ENCODE assay signal across 1 cellular context in the genomic region with DNA sequence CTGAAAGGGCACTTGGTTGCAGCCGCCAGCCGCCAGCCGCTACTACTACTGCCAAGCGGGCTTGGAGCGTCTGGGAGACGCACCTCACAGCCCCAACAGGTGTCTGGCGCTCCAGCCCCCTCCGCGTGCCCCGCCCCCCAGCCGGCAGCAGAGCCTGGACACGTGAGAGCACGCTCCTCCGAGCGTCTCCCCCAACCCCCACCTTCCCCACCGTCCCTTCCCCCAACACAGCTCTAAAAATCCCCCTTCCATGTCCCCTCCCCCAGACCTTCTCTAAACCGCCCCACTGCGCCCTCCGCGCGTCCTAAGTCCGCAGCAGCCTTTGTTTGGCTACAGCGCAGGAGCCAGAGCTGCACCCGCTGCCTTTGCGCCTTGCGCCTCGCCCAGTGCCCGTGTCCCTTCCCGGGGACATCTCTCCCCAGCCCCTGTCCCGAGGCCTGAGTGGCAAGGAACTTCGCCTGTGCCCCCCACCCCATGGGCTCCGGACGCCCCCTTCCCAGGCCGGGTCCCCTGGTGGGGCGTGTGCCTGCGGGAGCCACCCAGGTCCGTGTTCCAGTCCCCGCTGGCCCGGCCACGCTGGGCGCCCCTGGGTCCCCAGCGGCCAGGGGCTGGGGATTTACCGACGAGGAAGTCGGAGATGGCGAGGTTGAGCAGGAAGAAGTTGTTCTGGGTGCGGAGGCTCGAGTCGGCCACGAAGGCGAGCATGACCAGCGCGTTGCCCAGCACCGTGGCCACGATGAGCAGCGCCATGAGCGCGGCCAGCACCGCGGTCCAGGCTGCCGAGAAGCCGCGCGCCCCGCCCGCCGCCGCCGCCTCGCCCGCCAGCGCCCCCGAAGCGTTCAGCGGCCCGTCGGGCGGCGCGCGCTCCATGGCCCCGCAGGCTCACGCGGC.
TF ChIP-seq lines count a peak whose summit lies in the region.

No MANE protein-coding gene starts in this region.

TF ChIP-seq in HepG2, 621 proteins besides CTCF, POLR2A, EP300 and RAD21 (continued from another document):
- TF ChIP-seq SRY (CRISPR knock-in tag; IDR thresholded peaks at IDR 0.05) (0 out of 2 replicates have a peak, but pooled peaks have one; percentile 12), CEBPG (CRISPR knock-in tag; IDR thresholded peaks at IDR 0.05) (no peak), ISX (CRISPR knock-in tag; conservative IDR thresholded peaks at IDR 0.05) (no peak), MTA1 (CRISPR knock-in tag; IDR thresholded peaks at IDR 0.05; ENCODE audit: borderline replicate concordance) (0 out of 2 replicates have a peak, but pooled peaks have one; percentile 30), ZNF30 (CRISPR knock-in tag; IDR thresholded peaks at IDR 0.05) (no peak), ZNF143 (CRISPR knock-in tag; IDR thresholded peaks at IDR 0.05) (no peak), ZSCAN29 (CRISPR knock-in tag; conservative IDR thresholded peaks at IDR 0.05) (no peak), HIVEP1 (CRISPR knock-in tag; IDR thresholded peaks at IDR 0.05) (0 out of 2 replicates have a peak, but pooled peaks have one; percentile 30), SMYD3 (CRISPR knock-in tag; IDR thresholded peaks at IDR 0.05) (no peak), ZNF3 (CRISPR knock-in tag; IDR thresholded peaks at IDR 0.05) (no peak), TBL1XR1 (IDR thresholded peaks at IDR 0.05; ENCODE audit: borderline replicate concordance, low read length, partially characterized antibody) (no peak), ZNF225 (CRISPR knock-in tag; IDR thresholded peaks at IDR 0.05) (0 out of 2 replicates have a peak, but pooled peaks have one; percentile 38), YEATS2 (CRISPR knock-in tag; IDR thresholded peaks at IDR 0.05; ENCODE audit: borderline replicate concordance) (no peak), ZFY (CRISPR knock-in tag; IDR thresholded peaks at IDR 0.05) (no peak), ZNF34 (CRISPR knock-in tag; IDR thresholded peaks at IDR 0.05; ENCODE audit: borderline replicate concordance) (no peak), ZNF382 (CRISPR knock-in tag; IDR thresholded peaks at IDR 0.05; ENCODE audit: borderline replicate concordance) (no peak), SPEN (CRISPR knock-in tag; IDR thresholded peaks at IDR 0.05; ENCODE audit: low read depth) (no peak; the same call in 1 of the 2 replicates), MTF2 (CRISPR knock-in tag; IDR thresholded peaks at IDR 0.05; ENCODE audit: borderline replicate concordance) (peak; percentile 65; the same call in 1 of the 2 replicates), GABPB1 (CRISPR knock-in tag; IDR thresholded peaks at IDR 0.05) (peak; percentile 28; the same call in 1 of the 2 replicates), GFI1 (CRISPR knock-in tag; IDR thresholded peaks at IDR 0.05; ENCODE audit: borderline replicate concordance) (no peak)
- TF ChIP-seq, protein P1, sequence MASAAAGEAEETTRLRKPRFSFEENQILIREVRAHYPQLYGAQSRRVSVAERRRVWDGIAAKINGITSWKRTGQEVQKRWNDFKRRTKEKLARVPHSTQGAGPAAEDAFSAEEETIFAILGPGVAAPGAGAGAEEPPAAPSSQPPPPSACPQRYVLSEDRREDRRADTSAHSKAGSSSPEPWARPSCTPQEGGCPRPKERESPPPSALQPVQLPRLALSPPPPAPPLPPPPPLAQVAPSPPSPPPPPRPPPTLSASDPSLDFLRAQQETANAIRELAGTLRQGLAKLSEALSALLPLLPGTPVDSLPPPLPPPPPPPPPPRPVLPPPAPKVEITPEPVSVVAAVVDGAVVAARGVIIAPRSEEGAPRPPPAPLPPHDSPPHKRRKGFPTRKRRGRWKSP (CRISPR knock-in tag; IDR thresholded peaks at IDR 0.05): peak; percentile 99
- TF ChIP-seq, protein P2, sequence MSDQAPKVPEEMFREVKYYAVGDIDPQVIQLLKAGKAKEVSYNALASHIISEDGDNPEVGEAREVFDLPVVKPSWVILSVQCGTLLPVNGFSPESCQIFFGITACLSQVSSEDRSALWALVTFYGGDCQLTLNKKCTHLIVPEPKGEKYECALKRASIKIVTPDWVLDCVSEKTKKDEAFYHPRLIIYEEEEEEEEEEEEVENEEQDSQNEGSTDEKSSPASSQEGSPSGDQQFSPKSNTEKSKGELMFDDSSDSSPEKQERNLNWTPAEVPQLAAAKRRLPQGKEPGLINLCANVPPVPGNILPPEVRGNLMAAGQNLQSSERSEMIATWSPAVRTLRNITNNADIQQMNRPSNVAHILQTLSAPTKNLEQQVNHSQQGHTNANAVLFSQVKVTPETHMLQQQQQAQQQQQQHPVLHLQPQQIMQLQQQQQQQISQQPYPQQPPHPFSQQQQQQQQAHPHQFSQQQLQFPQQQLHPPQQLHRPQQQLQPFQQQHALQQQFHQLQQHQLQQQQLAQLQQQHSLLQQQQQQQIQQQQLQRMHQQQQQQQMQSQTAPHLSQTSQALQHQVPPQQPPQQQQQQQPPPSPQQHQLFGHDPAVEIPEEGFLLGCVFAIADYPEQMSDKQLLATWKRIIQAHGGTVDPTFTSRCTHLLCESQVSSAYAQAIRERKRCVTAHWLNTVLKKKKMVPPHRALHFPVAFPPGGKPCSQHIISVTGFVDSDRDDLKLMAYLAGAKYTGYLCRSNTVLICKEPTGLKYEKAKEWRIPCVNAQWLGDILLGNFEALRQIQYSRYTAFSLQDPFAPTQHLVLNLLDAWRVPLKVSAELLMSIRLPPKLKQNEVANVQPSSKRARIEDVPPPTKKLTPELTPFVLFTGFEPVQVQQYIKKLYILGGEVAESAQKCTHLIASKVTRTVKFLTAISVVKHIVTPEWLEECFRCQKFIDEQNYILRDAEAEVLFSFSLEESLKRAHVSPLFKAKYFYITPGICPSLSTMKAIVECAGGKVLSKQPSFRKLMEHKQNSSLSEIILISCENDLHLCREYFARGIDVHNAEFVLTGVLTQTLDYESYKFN (CRISPR knock-in tag; conservative IDR thresholded peaks at IDR 0.05): no peak
- TF ChIP-seq, protein P3, sequence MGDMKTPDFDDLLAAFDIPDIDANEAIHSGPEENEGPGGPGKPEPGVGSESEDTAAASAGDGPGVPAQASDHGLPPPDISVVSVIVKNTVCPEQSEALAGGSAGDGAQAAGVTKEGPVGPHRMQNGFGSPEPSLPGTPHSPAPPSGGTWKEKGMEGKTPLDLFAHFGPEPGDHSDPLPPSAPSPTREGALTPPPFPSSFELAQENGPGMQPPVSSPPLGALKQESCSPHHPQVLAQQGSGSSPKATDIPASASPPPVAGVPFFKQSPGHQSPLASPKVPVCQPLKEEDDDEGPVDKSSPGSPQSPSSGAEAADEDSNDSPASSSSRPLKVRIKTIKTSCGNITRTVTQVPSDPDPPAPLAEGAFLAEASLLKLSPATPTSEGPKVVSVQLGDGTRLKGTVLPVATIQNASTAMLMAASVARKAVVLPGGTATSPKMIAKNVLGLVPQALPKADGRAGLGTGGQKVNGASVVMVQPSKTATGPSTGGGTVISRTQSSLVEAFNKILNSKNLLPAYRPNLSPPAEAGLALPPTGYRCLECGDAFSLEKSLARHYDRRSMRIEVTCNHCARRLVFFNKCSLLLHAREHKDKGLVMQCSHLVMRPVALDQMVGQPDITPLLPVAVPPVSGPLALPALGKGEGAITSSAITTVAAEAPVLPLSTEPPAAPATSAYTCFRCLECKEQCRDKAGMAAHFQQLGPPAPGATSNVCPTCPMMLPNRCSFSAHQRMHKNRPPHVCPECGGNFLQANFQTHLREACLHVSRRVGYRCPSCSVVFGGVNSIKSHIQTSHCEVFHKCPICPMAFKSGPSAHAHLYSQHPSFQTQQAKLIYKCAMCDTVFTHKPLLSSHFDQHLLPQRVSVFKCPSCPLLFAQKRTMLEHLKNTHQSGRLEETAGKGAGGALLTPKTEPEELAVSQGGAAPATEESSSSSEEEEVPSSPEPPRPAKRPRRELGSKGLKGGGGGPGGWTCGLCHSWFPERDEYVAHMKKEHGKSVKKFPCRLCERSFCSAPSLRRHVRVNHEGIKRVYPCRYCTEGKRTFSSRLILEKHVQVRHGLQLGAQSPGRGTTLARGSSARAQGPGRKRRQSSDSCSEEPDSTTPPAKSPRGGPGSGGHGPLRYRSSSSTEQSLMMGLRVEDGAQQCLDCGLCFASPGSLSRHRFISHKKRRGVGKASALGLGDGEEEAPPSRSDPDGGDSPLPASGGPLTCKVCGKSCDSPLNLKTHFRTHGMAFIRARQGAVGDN (CRISPR knock-in tag; IDR thresholded peaks at IDR 0.05): peak; percentile 18; the same call in 1 of the 2 replicates
